Comparison of ENCODE assay signal across 8 cellular contexts in the genomic region with DNA sequence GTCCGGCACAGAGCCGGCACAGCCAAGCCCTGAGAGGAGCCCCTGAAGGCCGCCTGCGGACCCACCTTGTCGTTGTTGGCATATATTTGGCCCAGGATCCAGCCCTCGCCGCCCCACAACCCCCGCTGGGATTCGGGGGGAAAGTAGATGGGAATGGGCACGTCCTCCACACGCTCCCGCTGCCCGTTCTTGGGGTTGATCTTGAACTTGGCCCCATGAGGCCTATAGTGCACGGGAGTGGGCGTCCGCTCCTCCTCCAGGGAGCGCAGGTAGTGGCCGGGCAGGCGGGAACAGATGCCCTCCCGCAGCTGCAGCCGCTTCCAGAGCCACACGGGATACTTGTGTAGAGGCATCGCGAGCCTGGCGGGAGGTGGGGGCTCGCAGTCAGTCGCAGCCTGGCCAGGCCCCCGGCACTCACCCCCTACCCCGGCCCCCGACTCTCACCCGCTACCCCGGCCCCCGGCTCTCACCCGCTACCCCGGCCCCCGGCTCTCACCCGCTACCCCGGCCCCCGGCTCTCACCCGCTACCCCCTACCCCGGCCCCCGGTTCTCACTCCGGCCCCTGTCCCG.
DNase-seq lines count a peak whose midpoint lies in the region; ATAC-seq, FAIRE-seq and TF ChIP-seq lines count a peak whose summit lies in the region.

No MANE protein-coding gene starts in this region.

- no peaks in the 10 kb centered on the region for H3K9me3 Mint-ChIP-seq in stimulated activated naive CD8-positive, alpha-beta T cell treated with anti-CD3 and anti-CD28 coated beads, Interleukin-15, Interleukin-2, amounts not matched to agents 100 ng/mL and 50 ng/mL, for 24 hours
- no peaks in the 10 kb centered on the region for H3K9me3 Mint-ChIP-seq in central memory CD8-positive, alpha-beta T cell
- H3K9me3 Mint-ChIP-seq in memory B cell = no peaks in the 10 kb centered on the region

- H3K27me3 Mint-ChIP-seq in stimulated activated naive CD8-positive, alpha-beta T cell treated with anti-CD3 and anti-CD28 coated beads, Interleukin-15, Interleukin-2, amounts not matched to agents 100 ng/mL and 50 ng/mL, for 24 hours = no peaks in the 10 kb centered on the region
- H3K27me3 Mint-ChIP-seq in central memory CD8-positive, alpha-beta T cell = no peaks in the 10 kb centered on the region
- no peaks in the 10 kb centered on the region for H3K27me3 Mint-ChIP-seq in memory B cell

- peak overlapping the region; percentile 86 for H3K4me3 Mint-ChIP-seq in stimulated activated naive CD8-positive, alpha-beta T cell treated with anti-CD3 and anti-CD28 coated beads, Interleukin-15, Interleukin-2, amounts not matched to agents 100 ng/mL and 50 ng/mL, for 24 hours
- H3K4me3 Mint-ChIP-seq in central memory CD8-positive, alpha-beta T cell = peak overlapping the region; percentile 93
- peak overlapping the region; percentile 56 for H3K4me3 Mint-ChIP-seq in memory B cell

- DNase-seq in stimulated activated naive CD8-positive, alpha-beta T cell treated with anti-CD3 and anti-CD28 coated beads, Interleukin-15, Interleukin-2, amounts not matched to agents 100 U/mL and 50 U/mL, for 24 hours = no peak
- no peak for DNase-seq in central memory CD8-positive, alpha-beta T cell (ENCODE audit: low spot score in 2 of 2)
- DNase-seq in memory B cell (ENCODE audit: low spot score in 2 of 2) (no peak), SKM-1 (lab: John Stamatoyannopoulos, UW; ENCODE audit: unreplicated experiment) (no peak), H54 (ENCODE audit: insufficient read length, low spot score) (no peak)

- peak overlapping the region; percentile 90 for H3K27ac Mint-ChIP-seq in stimulated activated naive CD8-positive, alpha-beta T cell treated with anti-CD3 and anti-CD28 coated beads, Interleukin-15, Interleukin-2, amounts not matched to agents 100 ng/mL and 50 ng/mL, for 24 hours
- peak overlapping the region; percentile 79 for H3K27ac Mint-ChIP-seq in central memory CD8-positive, alpha-beta T cell (ENCODE audit: low read depth)
- peak overlapping the region; percentile 88 for H3K27ac Mint-ChIP-seq in memory B cell

- no peak for FAIRE-seq in H54 (lab: Jason Lieb, UNC)

- no peak for ATAC-seq in stimulated activated naive CD8-positive, alpha-beta T cell treated with anti-CD3 and anti-CD28 coated beads, Interleukin-15, Interleukin-2, amounts not matched to agents 100 U/mL and 50 U/mL, for 24 hours
- ATAC-seq in central memory CD8-positive, alpha-beta T cell (replicated peaks; ENCODE audit: extremely low read depth, poor library complexity, severe bottlenecking) = peak; percentile 49
- no peak for ATAC-seq in memory B cell (ENCODE audit: low read depth)
- no peak for ATAC-seq in HG02642 (IDR thresholded peaks at IDR 0.05; ENCODE audit: poor library complexity, unreplicated experiment)
- no peak for ATAC-seq in HG03520 (IDR thresholded peaks at IDR 0.05; ENCODE audit: unreplicated experiment)

- no peak for TF ChIP-seq POLR2A in H54 (IDR thresholded peaks at IDR 0.05; ENCODE audit: low read depth, low read length)

- H3K36me3 Mint-ChIP-seq in stimulated activated naive CD8-positive, alpha-beta T cell treated with anti-CD3 and anti-CD28 coated beads, Interleukin-15, Interleukin-2, amounts not matched to agents 100 ng/mL and 50 ng/mL, for 24 hours (ENCODE audit: low read depth) = peaks cover 8% of the 10 kb centered on the region
- H3K36me3 Mint-ChIP-seq in central memory CD8-positive, alpha-beta T cell (ENCODE audit: insufficient read depth) = peaks cover 18% of the 10 kb centered on the region
- H3K36me3 Mint-ChIP-seq in memory B cell = peaks cover 20% of the 10 kb centered on the region

- peaks cover 10% of the 10 kb centered on the region for H3K4me1 Mint-ChIP-seq in stimulated activated naive CD8-positive, alpha-beta T cell treated with anti-CD3 and anti-CD28 coated beads, Interleukin-15, Interleukin-2, amounts not matched to agents 100 ng/mL and 50 ng/mL, for 24 hours (ENCODE audit: low read depth)
- peaks cover 9% of the 10 kb centered on the region for H3K4me1 Mint-ChIP-seq in central memory CD8-positive, alpha-beta T cell
- peaks cover 6% of the 10 kb centered on the region for H3K4me1 Mint-ChIP-seq in memory B cell
